ENCODE assay signal across 19 cellular contexts in the genomic region with DNA sequence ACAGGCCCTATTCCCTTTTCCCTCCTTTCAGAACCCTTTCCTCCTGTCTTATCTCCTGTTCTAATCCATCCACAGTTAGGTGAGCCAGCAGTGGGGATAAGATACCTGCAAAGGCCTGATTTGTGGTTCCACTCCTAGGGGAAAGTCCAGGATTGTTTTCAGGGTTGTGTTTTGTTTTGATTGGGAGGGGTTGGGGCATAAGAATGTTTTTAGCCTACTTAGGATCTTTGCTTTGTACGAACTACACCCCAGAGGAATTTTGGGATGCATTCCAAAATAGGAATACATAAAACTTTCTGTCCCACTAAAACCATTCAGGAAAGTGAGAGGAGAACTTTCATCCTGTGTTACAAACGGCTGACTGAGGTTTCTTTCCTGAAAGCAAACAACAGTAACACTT.
DNase-seq lines count a peak whose midpoint lies in the region; ATAC-seq and TF ChIP-seq lines count a peak whose summit lies in the region.
"Had no signal": no experiment of that assay in that cellular context is flagged by ENCODE, and none has a peak within 500 bp of the region (broad histone marks: within the 10 kb centered on the region; RNA-seq: fewer than 3 reads in every experiment).

No MANE protein-coding gene starts in this region.

- no peaks in the 10 kb centered on the region for H3K27me3 ChIP-seq in ascending aorta
- H3K27me3 ChIP-seq: suprapubic skin had no signal

- ATAC-seq in activated CD4-positive, alpha-beta T cell treated with anti-CD3 and anti-CD28 coated beads for 36 hours, result no peak
- ATAC-seq in memory B cell (ENCODE audit: low read depth) (no peak), GM19395 (IDR thresholded peaks at IDR 0.05; ENCODE audit: unreplicated experiment) (no peak)
- no peak for ATAC-seq in stimulated activated memory B cell treated with anti-CD40 and anti-IgM and Interleukin-4, amounts not matched to agents 10 μg/mL and 1 μg/mL and 100 μg/mL, for 72 hours
- ATAC-seq: naive thymus-derived CD4-positive, alpha-beta T cell had no signal

- H3K36me3 ChIP-seq in ascending aorta, result no peaks in the 10 kb centered on the region
- H3K36me3 ChIP-seq: suprapubic skin had no signal

- H3K36me3 Mint-ChIP-seq in activated CD4-positive, alpha-beta T cell treated with anti-CD3 and anti-CD28 coated beads for 36 hours (ENCODE audit: low read depth), result peaks cover 66% of the 10 kb centered on the region
- H3K36me3 Mint-ChIP-seq in memory B cell, result peaks cover 59% of the 10 kb centered on the region
- peaks cover 83% of the 10 kb centered on the region for H3K36me3 Mint-ChIP-seq in stimulated activated memory B cell treated with anti-CD40 and anti-IgM and Interleukin-4, amounts not matched to agents 10 μg/mL and 1 μg/mL and 100 μg/mL, for 72 hours

- intact Hi-C loops in activated CD4-positive, alpha-beta T cell treated with anti-CD3 and anti-CD28 coated beads for 36 hours (cut with DNase I, micrococcal nuclease), result no loop called here
- intact Hi-C loops in ascending aorta (cut with DNase I), result loop anchor here (5.0 kb wide), 1 partner anchor 150 kb away; the partner anchor contains the start of gene PGAP1

- no peaks in the 10 kb centered on the region for H3K27me3 Mint-ChIP-seq in activated CD4-positive, alpha-beta T cell treated with anti-CD3 and anti-CD28 coated beads for 36 hours
- H3K27me3 Mint-ChIP-seq in memory B cell, result no peaks in the 10 kb centered on the region
- H3K27me3 Mint-ChIP-seq in stimulated activated memory B cell treated with anti-CD40 and anti-IgM and Interleukin-4, amounts not matched to agents 10 μg/mL and 1 μg/mL and 100 μg/mL, for 72 hours, result no peaks in the 10 kb centered on the region
- H3K27me3 Mint-ChIP-seq: activated CD4-positive, alpha-beta T cell treated with anti-CD3 and anti-CD28 coated beads, Interleukin-2, amount 10 ng/mL, durations not matched to agents 24 days and 14 days; CD8-positive, alpha-beta memory T cell; naive thymus-derived CD4-positive, alpha-beta T cell had no signal

- H3K9me3 ChIP-seq in ascending aorta, result no peaks in the 10 kb centered on the region
- H3K9me3 ChIP-seq: suprapubic skin had no signal

- POLR2A ChIA-PET in activated CD4-positive, alpha-beta T cell treated with anti-CD3 and anti-CD28 coated beads for 36 hours (lab: Charles Lee), result no interaction called here

- peaks cover 9 to 31% of the 10 kb centered on the region in 2 donors for H3K4me1 ChIP-seq in ascending aorta

- H3K4me3 Mint-ChIP-seq in activated CD4-positive, alpha-beta T cell treated with anti-CD3 and anti-CD28 coated beads for 36 hours, result no peak overlapping the region
- no peak overlapping the region for H3K4me3 Mint-ChIP-seq in memory B cell
- H3K4me3 Mint-ChIP-seq in stimulated activated memory B cell treated with anti-CD40 and anti-IgM and Interleukin-4, amounts not matched to agents 10 μg/mL and 1 μg/mL and 100 μg/mL, for 72 hours, result no peak overlapping the region
- H3K4me3 Mint-ChIP-seq: activated CD4-positive, alpha-beta T cell treated with anti-CD3 and anti-CD28 coated beads, Interleukin-2, amount 10 ng/mL, durations not matched to agents 24 days and 14 days; CD8-positive, alpha-beta memory T cell had no signal

- CTCF ChIA-PET in activated CD4-positive, alpha-beta T cell treated with anti-CD3 and anti-CD28 coated beads for 36 hours (lab: Charles Lee), result no interaction called here

- peak overlapping the region; percentile 16 to 50 for H3K27ac ChIP-seq in ascending aorta
- H3K27ac ChIP-seq: 22Rv1, suprapubic skin had no signal

- H3K27ac Mint-ChIP-seq in activated CD4-positive, alpha-beta T cell treated with anti-CD3 and anti-CD28 coated beads for 36 hours, result peak overlapping the region; percentile 27
- H3K27ac Mint-ChIP-seq in memory B cell, result peak overlapping the region; percentile 65
- no peak overlapping the region for H3K27ac Mint-ChIP-seq in stimulated activated memory B cell treated with anti-CD40 and anti-IgM and Interleukin-4, amounts not matched to agents 10 μg/mL and 1 μg/mL and 100 μg/mL, for 72 hours
- H3K27ac Mint-ChIP-seq: activated CD4-positive, alpha-beta T cell treated with anti-CD3 and anti-CD28 coated beads, Interleukin-2, amount 10 ng/mL, durations not matched to agents 24 days and 14 days had no signal

- no peak overlapping the region for H3K4me3 ChIP-seq in ascending aorta
- H3K4me3 ChIP-seq: suprapubic skin had no signal

- no peak for DNase-seq in activated CD4-positive, alpha-beta T cell treated with anti-CD3 and anti-CD28 coated beads for 36 hours
- no peak for DNase-seq in activated CD4-positive, alpha-beta T cell treated with anti-CD3 and anti-CD28 coated beads, Interleukin-2, amount 50 U/mL, for 4 hours
- DNase-seq in ascending aorta (ENCODE audit: low spot score in 2 of 2) (no peak), memory B cell (ENCODE audit: low spot score in 2 of 2) (no peak), superior temporal gyrus (ENCODE audit: extremely low spot score) (peak; percentile 11), SW480 (ENCODE audit: low spot score) (no peak)
- DNase-seq: activated CD4-positive, alpha-beta T cell treated with anti-CD3 and anti-CD28 coated beads, Interleukin-2, amount 10 ng/mL, durations not matched to agents 24 days and 14 days; activated naive CD4-positive, alpha-beta T cell treated with Interleukin-2 at 50 U/mL for 16 hours; anterior cingulate cortex; CD8-positive, alpha-beta memory T cell; hippocampal formation; naive thymus-derived CD4-positive, alpha-beta T cell; NCI-H1694; SHP77; stimulated activated CD4-positive, alpha-beta T cell treated with anti-CD3 and anti-CD28 coated beads, Interleukin-2, amount 100 ng/mL, for 48 hours had no signal

- H3K4me1 Mint-ChIP-seq in activated CD4-positive, alpha-beta T cell treated with anti-CD3 and anti-CD28 coated beads for 36 hours, result peaks cover 25% of the 10 kb centered on the region
- peaks cover 11% of the 10 kb centered on the region for H3K4me1 Mint-ChIP-seq in memory B cell
- peaks cover 6% of the 10 kb centered on the region for H3K4me1 Mint-ChIP-seq in stimulated activated memory B cell treated with anti-CD40 and anti-IgM and Interleukin-4, amounts not matched to agents 10 μg/mL and 1 μg/mL and 100 μg/mL, for 72 hours

- no peak for TF ChIP-seq CTCF in ascending aorta (IDR thresholded peaks at IDR 0.05)

- peaks cover 3% of the 10 kb centered on the region for H3K9me3 Mint-ChIP-seq in activated CD4-positive, alpha-beta T cell treated with anti-CD3 and anti-CD28 coated beads for 36 hours (ENCODE audit: low read depth)
- H3K9me3 Mint-ChIP-seq in memory B cell, result peaks cover 6% of the 10 kb centered on the region
- H3K9me3 Mint-ChIP-seq in stimulated activated memory B cell treated with anti-CD40 and anti-IgM and Interleukin-4, amounts not matched to agents 10 μg/mL and 1 μg/mL and 100 μg/mL, for 72 hours, result peaks cover 7% of the 10 kb centered on the region
- H3K9me3 Mint-ChIP-seq: CD8-positive, alpha-beta memory T cell had no signal
